Comparison of ENCODE assay signal across 12 cellular contexts in the genomic region with DNA sequence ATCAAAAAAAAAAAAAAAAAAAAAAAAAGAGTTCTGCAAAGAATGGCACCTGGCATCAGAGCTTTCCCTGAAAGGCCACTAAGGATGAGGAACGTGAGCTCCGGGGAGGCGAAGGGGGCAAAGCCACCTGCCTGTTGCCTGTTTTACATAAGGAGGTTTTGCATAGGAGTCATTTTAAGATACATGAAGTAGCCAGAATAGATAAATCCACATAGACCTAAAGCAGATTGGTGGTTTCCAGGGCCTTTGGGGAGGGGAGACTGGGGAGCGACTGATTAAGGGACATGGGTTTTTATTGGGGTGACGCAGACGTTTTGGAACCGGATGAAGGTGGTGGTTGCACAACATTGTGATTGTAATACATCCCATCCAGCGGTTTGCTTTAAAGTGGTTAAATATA. TPM values are rescaled to one million over a fixed set of nuclear protein-coding genes. Genes with fewer than 3 reads are reported as not detected.
DNase-seq lines count a peak whose midpoint lies in the region; ATAC-seq lines count a peak whose summit lies in the region.
"Had no signal": no experiment of that assay in that cellular context is flagged by ENCODE, and none has a peak within 500 bp of the region (broad histone marks: within the 10 kb centered on the region; RNA-seq: fewer than 3 reads in every experiment).

No MANE protein-coding gene starts in this region.

- H3K4me3 ChIP-seq in CD4-positive, alpha-beta memory T cell (ENCODE audit: low read length in 2 of 2) = no peak overlapping the region
- H3K4me3 ChIP-seq in right cardiac atrium (ENCODE audit: low read length) = no peak overlapping the region

- CTCF ChIA-PET in CD4-positive, alpha-beta memory T cell (lab: Charles Lee; ENCODE audit: partially characterized antibody) = no interaction called here

- H3K4me1 ChIP-seq in CD4-positive, alpha-beta memory T cell (ENCODE audit: insufficient read depth, low read length) = peaks cover 30% of the 10 kb centered on the region
- H3K4me1 ChIP-seq in right cardiac atrium (ENCODE audit: control insufficient read depth, insufficient read depth, low read length) = peaks cover 26% of the 10 kb centered on the region

- no peaks in the 10 kb centered on the region for H3K9me3 ChIP-seq in CD4-positive, alpha-beta memory T cell (ENCODE audit: control insufficient read depth in 1 of 2, low read length in 2 of 2)
- H3K9me3 ChIP-seq in right cardiac atrium (ENCODE audit: control insufficient read depth, low read length) = no peaks in the 10 kb centered on the region

- H3K4me1 Mint-ChIP-seq in CD4-positive, alpha-beta memory T cell = peaks cover 19 to 74% (median 43%) of the 10 kb centered on the region in 4 donors
- peaks cover 95% of the 10 kb centered on the region for H3K4me1 Mint-ChIP-seq in dendritic cell treated with granulocyte-macrophage colony-stimulating factor and Interleukin-4, amounts not matched to agents 40 ng/mL and 50 ng/mL, for 4 days (ENCODE audit: low read depth)

- POLR2A ChIA-PET in CD4-positive, alpha-beta memory T cell (lab: Charles Lee; ENCODE audit: partially characterized antibody) = no interaction called here

- no peak overlapping the region for H3K27ac ChIP-seq in CD4-positive, alpha-beta memory T cell (ENCODE audit: low read depth, low read length)
- H3K27ac ChIP-seq in right cardiac atrium (ENCODE audit: low read length) = no peak overlapping the region

- H3K27me3 ChIP-seq in CD4-positive, alpha-beta memory T cell (ENCODE audit: insufficient read depth, low read length) = no peaks in the 10 kb centered on the region
- H3K27me3 ChIP-seq in right cardiac atrium (ENCODE audit: control insufficient read depth, insufficient read depth) = no peaks in the 10 kb centered on the region

- peak overlapping the region in 4 of 7 donors; percentile 13 to 86 (median 62) for H3K27ac Mint-ChIP-seq in CD4-positive, alpha-beta memory T cell
- peak overlapping the region; percentile 90 for H3K27ac Mint-ChIP-seq in dendritic cell treated with granulocyte-macrophage colony-stimulating factor and Interleukin-4, amounts not matched to agents 40 ng/mL and 50 ng/mL, for 4 days
- H3K27ac Mint-ChIP-seq: activated CD8-positive, alpha-beta T cell treated with anti-CD3 and anti-CD28 coated beads, Interleukin-2, amount 10 ng/mL, durations not matched to agents 7 days and 5 days; stimulated activated naive CD8-positive, alpha-beta T cell treated with anti-CD3 and anti-CD28 coated beads, Interleukin-15, Interleukin-2, amounts not matched to agents 100 ng/mL and 50 ng/mL, for 24 hours had no signal

- intact Hi-C loops in CD4-positive, alpha-beta memory T cell (cut with micrococcal nuclease) = no loop called here
- intact Hi-C loops in dendritic cell treated with granulocyte-macrophage colony-stimulating factor and Interleukin-4, amounts not matched to agents 40 ng/mL and 50 ng/mL, for 4 days (cut with micrococcal nuclease) = loop anchor here (5.0 kb wide), 1 partner anchor 138 kb away; no protein-coding TSS in a partner anchor
- intact Hi-C loops in right cardiac atrium (cut with DNase I) = no loop called here

- H3K4me3 Mint-ChIP-seq in CD4-positive, alpha-beta memory T cell = peak overlapping the region in 1 of 8 donors; percentile 11
- H3K4me3 Mint-ChIP-seq in dendritic cell treated with granulocyte-macrophage colony-stimulating factor and Interleukin-4, amounts not matched to agents 40 ng/mL and 50 ng/mL, for 4 days = peak overlapping the region; percentile 68
- H3K4me3 Mint-ChIP-seq: activated CD8-positive, alpha-beta T cell treated with anti-CD3 and anti-CD28 coated beads, Interleukin-2, amount 10 ng/mL, durations not matched to agents 7 days and 5 days; endodermal cell; stimulated activated naive CD8-positive, alpha-beta T cell treated with anti-CD3 and anti-CD28 coated beads, Interleukin-15, Interleukin-2, amounts not matched to agents 100 ng/mL and 50 ng/mL, for 24 hours had no signal

- WGBS in right cardiac atrium = 76% methylated on average over 8 of the region's 8 CpGs

- no peak for DNase-seq in CD4-positive, alpha-beta memory T cell
- DNase-seq in right cardiac atrium = no peak
- no peak for DNase-seq in inferior parietal cortex (ENCODE audit: extremely low spot score)
- no peak for DNase-seq in DMS79 treated with DMSO at 0.1 percent for 48 hours (lab: John Stamatoyannopoulos, UW)
- DNase-seq: activated CD8-positive, alpha-beta T cell treated with anti-CD3 and anti-CD28 coated beads, Interleukin-2, amount 10 ng/mL, durations not matched to agents 7 days and 5 days; endodermal cell; NCI-H1092 had no signal

- no peaks in the 10 kb centered on the region for H3K27me3 Mint-ChIP-seq in CD4-positive, alpha-beta memory T cell
- H3K27me3 Mint-ChIP-seq in dendritic cell treated with granulocyte-macrophage colony-stimulating factor and Interleukin-4, amounts not matched to agents 40 ng/mL and 50 ng/mL, for 4 days = no peaks in the 10 kb centered on the region

- H3K36me3 ChIP-seq in CD4-positive, alpha-beta memory T cell (ENCODE audit: insufficient read depth, low read length) = peaks cover 5% of the 10 kb centered on the region

- ATAC-seq in GM19438 (IDR thresholded peaks at IDR 0.05; ENCODE audit: low read depth, unreplicated experiment) = peak; percentile 36
- peak; percentile 46 for ATAC-seq in HG03342 (IDR thresholded peaks at IDR 0.05; ENCODE audit: unreplicated experiment)
- no peak for ATAC-seq in HG03135 (IDR thresholded peaks at IDR 0.05; ENCODE audit: unreplicated experiment)
- ATAC-seq in right cardiac atrium = no peak
- ATAC-seq: activated CD8-positive, alpha-beta T cell treated with anti-CD3 and anti-CD28 coated beads, Interleukin-2, amount 10 ng/mL, durations not matched to agents 7 days and 5 days had no signal

- H3K36me3 Mint-ChIP-seq in CD4-positive, alpha-beta memory T cell = no peaks in the 10 kb centered on the region
- peaks cover 78% of the 10 kb centered on the region for H3K36me3 Mint-ChIP-seq in dendritic cell treated with granulocyte-macrophage colony-stimulating factor and Interleukin-4, amounts not matched to agents 40 ng/mL and 50 ng/mL, for 4 days (ENCODE audit: low read depth)

- H3K9me3 Mint-ChIP-seq in CD4-positive, alpha-beta memory T cell = no peaks in the 10 kb centered on the region
- H3K9me3 Mint-ChIP-seq in dendritic cell treated with granulocyte-macrophage colony-stimulating factor and Interleukin-4, amounts not matched to agents 40 ng/mL and 50 ng/mL, for 4 days = no peaks in the 10 kb centered on the region
- H3K9me3 Mint-ChIP-seq: endodermal cell; stimulated activated naive CD8-positive, alpha-beta T cell treated with anti-CD3 and anti-CD28 coated beads, Interleukin-15, Interleukin-2, amounts not matched to agents 100 ng/mL and 50 ng/mL, for 24 hours had no signal

RNA-seq across cellular contexts. Expression of gene NEK6, which starts 7.1 kb away (rescaled TPM):
- 10 to 100 TPM in 1 of 2 experiments, 1 to 10 TPM in 1; 9.9 to 11.7 TPM for total RNA-seq in CD4-positive, alpha-beta memory T cell
- polyA plus RNA-seq in CD4-positive, alpha-beta memory T cell = 1 to 10 TPM; 3.8 to 7.1 TPM
- total RNA-seq in right cardiac atrium = 10 to 100 TPM; 12.0 to 19.2 (median 15.6) TPM
- polyA plus RNA-seq in right cardiac atrium = 4.7 TPM

Comparison
In these comparisons a context has a peak if more than half of its experiments do, and no peak if none do; other contexts are left out.
1. ATAC-seq: peak in GM19438 (single experiment) and HG03342 (single experiment); none in HG03135 (single experiment) and right cardiac atrium (0 of 2).